In the genomic region with DNA sequence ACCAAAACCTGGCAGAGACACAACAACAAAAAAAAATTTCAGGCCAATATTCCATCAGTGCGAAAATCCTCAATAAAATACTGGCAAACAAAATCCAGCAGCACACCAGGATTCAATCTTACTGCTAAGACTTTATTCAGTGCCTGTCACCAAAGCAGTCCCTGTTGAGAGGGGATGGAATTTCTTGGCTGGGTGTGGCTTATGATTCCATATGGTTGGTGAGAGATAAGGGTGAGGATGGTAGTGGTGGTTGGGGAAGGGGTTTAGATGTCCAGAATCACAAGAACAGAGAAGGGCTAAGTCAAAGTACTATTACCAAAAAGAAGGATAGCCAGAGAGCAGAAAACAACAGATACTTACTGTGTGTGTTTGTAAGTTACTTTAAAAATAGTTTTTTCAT, we compare ENCODE assay signal across 25 cellular contexts.
"Had no signal": no experiment of that assay in that cellular context is flagged by ENCODE, and none has a peak within 500 bp of the region (broad histone marks: within the 10 kb centered on the region; RNA-seq: fewer than 3 reads in every experiment).

No MANE protein-coding gene starts in this region.

- H3K9me3 ChIP-seq: pancreas, prostate gland, testis, thyroid gland had no signal

- H3K27me3 ChIP-seq: pancreas, stomach, testis, thyroid gland, transverse colon, upper lobe of right lung had no signal

- H3K36me3 ChIP-seq: left ventricle myocardium inferior, pancreas, prostate gland, stomach, thyroid gland, transverse colon, upper lobe of right lung had no signal

- H3K27ac ChIP-seq: left ventricle myocardium inferior, pancreas, prostate gland, skin epidermis, stomach, testis, thyroid gland, transverse colon, upper lobe of right lung had no signal

- H3K4me1 Mint-ChIP-seq: naive thymus-derived CD8-positive, alpha-beta T cell; neural crest cell; stimulated activated naive B cell treated with anti-CD40 and anti-IgM and Interleukin-4, amounts not matched to agents 10 μg/mL and 1 μg/mL and 100 μg/mL, for 72 hours had no signal

- H3K36me3 Mint-ChIP-seq: stimulated activated naive B cell treated with anti-CD40 and anti-IgM and Interleukin-4, amounts not matched to agents 10 μg/mL and 1 μg/mL and 100 μg/mL, for 72 hours had no signal

- H3K27ac Mint-ChIP-seq: naive thymus-derived CD8-positive, alpha-beta T cell; nephron; stimulated activated naive B cell treated with anti-CD40 and anti-IgM and Interleukin-4, amounts not matched to agents 10 μg/mL and 1 μg/mL and 100 μg/mL, for 72 hours had no signal

- ATAC-seq: naive thymus-derived CD8-positive, alpha-beta T cell; pancreas; right cardiac atrium; sciatic nerve; stimulated activated naive B cell treated with anti-CD40 and anti-IgM and Interleukin-4, amounts not matched to agents 10 μg/mL and 1 μg/mL and 100 μg/mL, for 72 hours; stimulated activated naive CD8-positive, alpha-beta T cell treated with anti-CD3 and anti-CD28 coated beads, Interleukin-15, Interleukin-2, amounts not matched to agents 100 U/mL and 50 U/mL, for 24 hours; upper lobe of right lung had no signal

- H3K4me3 ChIP-seq: left ventricle myocardium inferior, lung, pancreas, prostate gland, skin epidermis, stomach, testis, thyroid gland, transverse colon, upper lobe of right lung had no signal

- H3K27me3 Mint-ChIP-seq: naive thymus-derived CD8-positive, alpha-beta T cell; stimulated activated naive B cell treated with anti-CD40 and anti-IgM and Interleukin-4, amounts not matched to agents 10 μg/mL and 1 μg/mL and 100 μg/mL, for 72 hours had no signal

- H3K4me3 Mint-ChIP-seq: naive thymus-derived CD8-positive, alpha-beta T cell; nephron; neural crest cell; stimulated activated naive B cell treated with anti-CD40 and anti-IgM and Interleukin-4, amounts not matched to agents 10 μg/mL and 1 μg/mL and 100 μg/mL, for 72 hours had no signal

- DNase-seq: islet precursor cell; left ventricle myocardium inferior; naive thymus-derived CD8-positive, alpha-beta T cell; nucleus accumbens; pancreas; posterior cingulate gyrus; retina; right cardiac atrium; stimulated activated CD4-positive, alpha-beta T cell treated with anti-CD3 and anti-CD28 coated beads, Interleukin-12 subunit alpha, Interleukin-12 subunit beta, amount 100 ng/mL, for 4 hours; stimulated activated CD4-positive, alpha-beta T cell treated with anti-CD3 and anti-CD28 coated beads, Interleukin-15, amount 100 ng/mL, for 24 hours; stimulated activated CD4-positive, alpha-beta T cell treated with anti-CD3 and anti-CD28 coated beads, Interleukin-2, amount 100 ng/mL, for 24 hours; stimulated activated CD4-positive, alpha-beta T cell treated with anti-CD3 and anti-CD28 coated beads, Interleukin-4, amount 100 ng/mL, for 1 hour; stimulated activated naive B cell treated with anti-CD40 and anti-IgM and Interleukin-4, amounts not matched to agents 10 μg/mL and 1 μg/mL and 100 μg/mL, for 72 hours; stimulated activated naive CD8-positive, alpha-beta T cell treated with anti-CD3 and anti-CD28 coated beads, Interleukin-15, Interleukin-2, amounts not matched to agents 100 U/mL and 50 U/mL, for 24 hours; stomach; testis; thyroid gland; transverse colon; upper lobe of right lung had no signal

- H3K4me1 ChIP-seq: left ventricle myocardium inferior, pancreas, prostate gland, stomach, testis, thyroid gland, transverse colon, upper lobe of right lung had no signal
